7 cellular contexts compared by ENCODE assay signal in the genomic region with DNA sequence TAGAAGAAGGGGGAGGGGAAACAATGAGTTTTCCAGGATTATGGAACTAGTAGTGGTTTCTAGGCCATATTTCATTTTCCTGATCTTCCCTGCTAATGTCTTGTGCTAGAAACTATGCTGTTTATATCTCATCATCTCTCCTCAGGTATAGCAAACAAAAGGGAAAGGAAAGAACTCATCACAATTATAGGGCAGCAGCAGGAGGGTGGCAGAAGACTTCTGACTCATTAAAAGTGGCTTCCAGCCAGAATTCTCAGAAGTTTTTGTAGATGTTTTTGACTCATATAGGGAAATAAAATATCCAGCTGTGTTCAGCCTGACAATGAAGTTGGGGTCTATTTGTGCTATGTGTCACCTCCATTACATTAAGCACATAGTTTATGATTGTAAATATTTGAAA. TPM values are rescaled to one million over a fixed set of nuclear protein-coding genes. Genes with fewer than 3 reads are reported as not detected.
A peak's percentile ranks its signal among the peaks of the same experiment; 100 is the strongest.
DNase-seq lines count a peak whose midpoint lies in the region; ATAC-seq lines count a peak whose summit lies in the region.

No MANE protein-coding gene starts in this region.

- DNase-seq in LHCN-M2 (ENCODE audit: low read depth) (peak; percentile 96), amniotic epithelial cell (ENCODE audit: low read depth) (peak; percentile 86), lung microvascular endothelial cell (ENCODE audit: low read depth in 2 of 2) (peak; percentile 85 to 94), NCI-H2107 treated with DMSO at 0.1 percent for 48 hours (lab: John Stamatoyannopoulos, UW; ENCODE audit: unreplicated experiment) (no peak), NCI-H524 (lab: John Stamatoyannopoulos, UW) (no peak), 8988T (no peak)

- ATAC-seq in GM18511 (IDR thresholded peaks at IDR 0.05; ENCODE audit: unreplicated experiment) = peak; percentile 33

RNA-seq across cellular contexts. Expression of gene AHR, which starts 6.5 kb away (rescaled TPM):
- total RNA-seq in LHCN-M2 (2014; rRNA removed) = 91.3 and 93.2 TPM in 2 replicates
- 16.9 TPM for polyA plus RNA-seq in LHCN-M2 (2012)
- 70.6 and 108 TPM in 2 replicates for total RNA-seq in lung microvascular endothelial cell

Comparison
In these comparisons a context has a peak if more than half of its experiments do, and no peak if none do; other contexts are left out.
1. DNase-seq: peak in LHCN-M2 (single experiment), amniotic epithelial cell (single experiment) and lung microvascular endothelial cell (2 of 2); none in NCI-H2107 treated with DMSO at 0.1 percent for 48 hours (single experiment), NCI-H524 (0 of 2) and 8988T (single experiment).